In genomic region chr1:75724472-75725022, GRCh38 we compare ENCODE assay signal across 8 cellular contexts. TPM values are rescaled to one million over a fixed set of nuclear protein-coding genes. Genes with fewer than 3 reads are reported as not detected.
DNase-seq lines count a peak whose midpoint lies in the region; ATAC-seq and TF ChIP-seq lines count a peak whose summit lies in the region.

Gene ACADM, plus strand, starts transcription at chr1:75724709. Its CDS starts 79 bp downstream, at chr1:75724788.

- H3K4me1 ChIP-seq in duodenal mucosa (ENCODE audit: control insufficient read depth in 1 of 2, insufficient read depth in 2 of 2, low read length in 2 of 2), result peaks cover 26 to 33% of the 10 kb centered on the region in 2 donors
- H3K4me1 ChIP-seq in lower lobe of right lung, result peaks cover 35% of the 10 kb centered on the region

- POLR2A ChIA-PET in activated CD8-positive, alpha-beta T cell treated with anti-CD3 and anti-CD28 coated beads for 36 hours (lab: Charles Lee), result interaction anchor here (0.7 to 1.8 kb wide), 2 partner anchors 61 to 62 kb away, joined by 3 to 8 read pairs; partner anchors contain the start of gene RABGGTB

- H3K4me1 Mint-ChIP-seq in activated CD8-positive, alpha-beta T cell treated with anti-CD3 and anti-CD28 coated beads for 36 hours (ENCODE audit: low read depth), result peaks cover 42% of the 10 kb centered on the region

- H3K4me3 ChIP-seq in duodenal mucosa (ENCODE audit: low read depth in 1 of 2, low read length in 2 of 2), result peak within 1 kb of the TSS; percentile 75 to 98
- peak within 1 kb of the TSS; percentile 81 for H3K4me3 ChIP-seq in lower lobe of right lung

- ATAC-seq in GM19351 (IDR thresholded peaks at IDR 0.05; ENCODE audit: unreplicated experiment), result peak; percentile 84
- ATAC-seq in HG03520 (IDR thresholded peaks at IDR 0.05; ENCODE audit: unreplicated experiment), result peak; percentile 81
- ATAC-seq in activated CD8-positive, alpha-beta T cell treated with anti-CD3 and anti-CD28 coated beads for 36 hours, result peak; percentile 93
- ATAC-seq in lower lobe of right lung, result peak; percentile 99 to 100

- H3K36me3 ChIP-seq in duodenal mucosa (ENCODE audit: control insufficient read depth in 1 of 2, insufficient read depth in 2 of 2, low read length in 2 of 2), result no peaks in the 10 kb centered on the region
- H3K36me3 ChIP-seq in lower lobe of right lung, result no peaks in the 10 kb centered on the region

- intact Hi-C loops in activated CD8-positive, alpha-beta T cell treated with anti-CD3 and anti-CD28 coated beads for 36 hours (cut with micrococcal nuclease), result loop anchor here (1.0 kb wide), 1 partner anchor 62 kb away; the partner anchor contains the start of gene RABGGTB
- intact Hi-C loops in lower lobe of right lung (cut with DNase I), result no loop called here

- no peak for TF ChIP-seq CTCF in activated CD8-positive, alpha-beta T cell treated with anti-CD3 and anti-CD28 coated beads for 36 hours (IDR thresholded peaks at IDR 0.05)
- TF ChIP-seq CTCF in lower lobe of right lung (IDR thresholded peaks at IDR 0.05), result no peak

- H3K9me3 ChIP-seq in duodenal mucosa (ENCODE audit: control insufficient read depth in 1 of 2, low read length in 2 of 2), result no peaks in the 10 kb centered on the region
- no peaks in the 10 kb centered on the region for H3K9me3 ChIP-seq in lower lobe of right lung

- CTCF ChIA-PET in activated CD8-positive, alpha-beta T cell treated with anti-CD3 and anti-CD28 coated beads for 36 hours (lab: Charles Lee), result no interaction called here

- H3K27me3 ChIP-seq in duodenal mucosa (ENCODE audit: control insufficient read depth in 1 of 2, insufficient read depth in 2 of 2, low read length in 2 of 2), result no peaks in the 10 kb centered on the region
- H3K27me3 ChIP-seq in lower lobe of right lung (ENCODE audit: low read depth), result no peaks in the 10 kb centered on the region

- H3K36me3 Mint-ChIP-seq in activated CD8-positive, alpha-beta T cell treated with anti-CD3 and anti-CD28 coated beads for 36 hours (ENCODE audit: low read depth), result peaks cover 11% of the 10 kb centered on the region

- peak within 1 kb of the TSS; percentile 73 to 92 for H3K9ac ChIP-seq in duodenal mucosa (ENCODE audit: low read depth in 1 of 2, low read length in 2 of 2)

- peak within 1 kb of the TSS; percentile 83 for H3K27ac ChIP-seq in duodenal mucosa (ENCODE audit: low read depth, low read length)
- H3K27ac ChIP-seq in lower lobe of right lung, result peak within 1 kb of the TSS; percentile 87

- no peaks in the 10 kb centered on the region for H3K27me3 Mint-ChIP-seq in activated CD8-positive, alpha-beta T cell treated with anti-CD3 and anti-CD28 coated beads for 36 hours

- H3K27ac Mint-ChIP-seq in activated CD8-positive, alpha-beta T cell treated with anti-CD3 and anti-CD28 coated beads for 36 hours, result peak within 1 kb of the TSS; percentile 99

- no peaks in the 10 kb centered on the region for H3K9me3 Mint-ChIP-seq in activated CD8-positive, alpha-beta T cell treated with anti-CD3 and anti-CD28 coated beads for 36 hours

- H3K4me3 Mint-ChIP-seq in activated CD8-positive, alpha-beta T cell treated with anti-CD3 and anti-CD28 coated beads for 36 hours, result peak within 1 kb of the TSS; percentile 100

- peak; percentile 96 for DNase-seq in CD1c-positive myeloid dendritic cell (ENCODE audit: extremely low spot score)
- peak; percentile 86 for DNase-seq in NCI-H774 (lab: John Stamatoyannopoulos, UW)
- peak; percentile 88 for DNase-seq in activated CD8-positive, alpha-beta T cell treated with anti-CD3 and anti-CD28 coated beads for 36 hours
- DNase-seq in lower lobe of right lung, result peak; percentile 91
- DNase-seq in stimulated activated CD4-positive, alpha-beta T cell treated with anti-CD3 and anti-CD28 coated beads, TNF-alpha, amount 100 ng/mL, for 24 hours (ENCODE audit: low read depth in 3 of 3), result peak; percentile 63 to 89 (median 80)

RNA-seq across cellular contexts. Expression of gene ACADM, which starts in this region (rescaled TPM):
- total RNA-seq in activated CD8-positive, alpha-beta T cell treated with anti-CD3 and anti-CD28 coated beads for 36 hours, result 10 to 100 TPM; 47.5 to 49.8 TPM
- total RNA-seq in lower lobe of right lung, result 43.1 TPM

Comparison
In these comparisons a context has a peak if more than half of its experiments do, and no peak if none do; other contexts are left out.
1. Peak in every context shown above with its lines: DNase-seq, ATAC-seq, H3K4me3 ChIP-seq and H3K27ac ChIP-seq.